11 cellular contexts compared by ENCODE assay signal in the genomic region with DNA sequence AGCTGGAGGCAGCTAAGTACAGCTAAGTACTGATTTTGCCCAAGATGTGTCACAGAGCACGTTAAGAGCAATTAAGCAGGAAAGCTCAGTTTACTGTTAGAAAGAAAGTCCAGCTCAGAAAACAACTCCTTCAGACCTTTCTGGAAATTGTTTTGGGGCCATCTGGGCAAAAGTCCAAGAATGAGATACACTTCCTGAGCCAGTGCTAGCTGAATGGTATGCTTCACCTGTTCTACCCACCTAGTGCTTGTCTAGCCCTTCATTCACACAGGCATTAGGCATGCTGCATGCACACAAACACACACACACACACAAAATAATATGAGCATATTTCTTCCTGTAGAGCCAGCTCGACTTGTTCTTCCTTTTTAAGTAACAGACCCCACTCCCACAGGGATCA. TPM values are rescaled to one million over a fixed set of nuclear protein-coding genes. Genes with fewer than 3 reads are reported as not detected.
DNase-seq lines count a peak whose midpoint lies in the region; ATAC-seq and TF ChIP-seq lines count a peak whose summit lies in the region.
"Had no signal": no experiment of that assay in that cellular context is flagged by ENCODE, and none has a peak within 500 bp of the region (broad histone marks: within the 10 kb centered on the region; RNA-seq: fewer than 3 reads in every experiment).

No MANE protein-coding gene starts in this region.

- H3K4me1 ChIP-seq in colonic mucosa: peaks cover 12% of the 10 kb centered on the region
- H3K4me1 ChIP-seq in GM23248 (ENCODE audit: insufficient read depth): no peaks in the 10 kb centered on the region
- H3K4me1 ChIP-seq: BLaER1 treated with 17β-estradiol and CSF1 and Interleukin-3, amounts not matched to agents 10 nM and 100 nM had no signal

- H3K36me3 ChIP-seq in colonic mucosa: no peaks in the 10 kb centered on the region
- no peaks in the 10 kb centered on the region for H3K36me3 ChIP-seq in GM23248 (ENCODE audit: low read depth)
- H3K36me3 ChIP-seq: ovary had no signal

- H3K4me2 ChIP-seq in GM23248 (ENCODE audit: unreplicated experiment): no peak overlapping the region
- H3K4me2 ChIP-seq: BLaER1 treated with 17β-estradiol and CSF1 and Interleukin-3, amounts not matched to agents 10 nM and 100 nM had no signal

- no peak for TF ChIP-seq CTCF in colonic mucosa (IDR thresholded peaks at IDR 0.05)

- WGBS in GM23248 (ENCODE audit: low coverage in 1 of 2, low lambda C conversion rate in 2 of 2, missing lambda C conversion rate in 2 of 2), 2 experiments: 43 to 44% methylated on average over 2 of the region's 2 CpGs

- no peak for ATAC-seq in HG02623 (IDR thresholded peaks at IDR 0.05; ENCODE audit: unreplicated experiment)

- no peak overlapping the region for H3K4me3 ChIP-seq in colonic mucosa
- H3K4me3 ChIP-seq in GM23248: no peak overlapping the region
- H3K4me3 ChIP-seq: BLaER1 treated with 17β-estradiol and CSF1 and Interleukin-3, amounts not matched to agents 10 nM and 100 nM; ovary had no signal

- H3K27me3 ChIP-seq in colonic mucosa (no peaks in the 10 kb centered on the region), GM23248 (replicated peaks; ENCODE audit: insufficient read depth) (no peaks in the 10 kb centered on the region)
- H3K27me3 ChIP-seq: BLaER1 treated with 17β-estradiol and CSF1 and Interleukin-3, amounts not matched to agents 10 nM and 100 nM; ovary had no signal

- in situ Hi-C loops in GM23248 (cut with MboI): no loop called here

- DNase-seq in NCI-H2107 (lab: John Stamatoyannopoulos, UW) (peak; percentile 45), colonic mucosa (peak; percentile 48), renal cortical epithelial cell (ENCODE audit: low read depth) (peak; percentile 68), GM23248 (no peak)
- no peak for DNase-seq in activated CD4-positive, CD25-positive, alpha-beta regulatory T cell treated with anti-CD3 and anti-CD28 coated beads, Interleukin-2, amount 50 U/mL, for 72 hours
- DNase-seq: activated CD4-positive, alpha-beta memory T cell treated with anti-CD3 and anti-CD28 coated beads, Interleukin-2, amount 10 ng/mL, durations not matched to agents 7 days and 5 days; midbrain; NCI-H524; ovary had no signal

- H4K20me1 ChIP-seq in GM23248 (ENCODE audit: insufficient read depth): no peaks in the 10 kb centered on the region
- H4K20me1 ChIP-seq: BLaER1 treated with 17β-estradiol and CSF1 and Interleukin-3, amounts not matched to agents 10 nM and 100 nM had no signal

- H3K27ac ChIP-seq in colonic mucosa (no peak overlapping the region), GM23248 (no peak overlapping the region)
- H3K27ac ChIP-seq: BLaER1 treated with 17β-estradiol and CSF1 and Interleukin-3, amounts not matched to agents 10 nM and 100 nM; ovary had no signal

- no peaks in the 10 kb centered on the region for H3K79me2 ChIP-seq in GM23248 (ENCODE audit: insufficient read depth)

- H2AFZ ChIP-seq in GM23248: no peak overlapping the region

- no peaks in the 10 kb centered on the region for H3F3A ChIP-seq in GM23248 (ENCODE audit: insufficient read depth)

- H3K9ac ChIP-seq in colonic mucosa (ENCODE audit: low read depth in 2 of 2, low read length in 2 of 2): no peak overlapping the region
- no peak overlapping the region for H3K9ac ChIP-seq in GM23248
- H3K9ac ChIP-seq: BLaER1 treated with 17β-estradiol and CSF1 and Interleukin-3, amounts not matched to agents 10 nM and 100 nM had no signal

- no peaks in the 10 kb centered on the region for H3K9me3 ChIP-seq in colonic mucosa
- no peaks in the 10 kb centered on the region for H3K9me3 ChIP-seq in GM23248 (ENCODE audit: low read depth)
- H3K9me3 ChIP-seq: BLaER1 treated with 17β-estradiol and CSF1 and Interleukin-3, amounts not matched to agents 10 nM and 100 nM; ovary had no signal

- intact Hi-C loops in colonic mucosa (cut with DNase I): no loop called here

- no peaks in the 10 kb centered on the region for H3K9me2 ChIP-seq in GM23248 (ENCODE audit: insufficient read depth)

RNA-seq across cellular contexts. Expression of a gene that starts 6.6 kb away (rescaled TPM):
- 1 to 10 TPM; 4.7 to 5.6 TPM for total RNA-seq in colonic mucosa
- total RNA-seq in renal cortical epithelial cell: 1.9 and 3.7 TPM in 2 replicates
- total RNA-seq in GM23248 (2014; rRNA removed; shearing (Covaris generic)): 1.4 and 1.5 TPM in 2 replicates
- polyA plus RNA-seq in GM23248 (2016; fragmentation: Nextera tagmentation; extraction: Ambion mirVana): 0.99 and 1.1 TPM in 2 replicates

RNA-seq across cellular contexts. Expression of a gene that starts 17.1 kb away (rescaled TPM):
- total RNA-seq in colonic mucosa (10 to 100 TPM; 25.8 to 35.8 TPM), renal cortical epithelial cell (9.6 and 17.2 TPM in 2 replicates)
- total RNA-seq in GM23248 (2014; rRNA removed; shearing (Covaris generic)): 10.2 and 19.1 TPM in 2 replicates
- polyA plus RNA-seq in GM23248 (2016; fragmentation: Nextera tagmentation; extraction: Ambion mirVana): 9.5 and 10.0 TPM in 2 replicates

RNA-seq across cellular contexts. Expression of a gene that starts 27.5 kb away (rescaled TPM):
- total RNA-seq in colonic mucosa (10 to 100 TPM; 53.1 to 80.5 TPM), renal cortical epithelial cell (119 and 710 TPM in 2 replicates)
- 332 and 1,155 TPM in 2 replicates for total RNA-seq in GM23248 (2014; rRNA removed; shearing (Covaris generic))
- polyA plus RNA-seq in GM23248 (2016; fragmentation: Nextera tagmentation; extraction: Ambion mirVana): 271 and 274 TPM in 2 replicates

RNA-seq across cellular contexts. Expression of a gene that starts 40.3 kb away (rescaled TPM):
- total RNA-seq in colonic mucosa (100 to 1,000 TPM; 112 to 178 TPM), renal cortical epithelial cell (92.9 and 119 TPM in 2 replicates)
- 47.0 and 58.6 TPM in 2 replicates for total RNA-seq in GM23248 (2014; rRNA removed; shearing (Covaris generic))
- 65.8 and 66.6 TPM in 2 replicates for polyA plus RNA-seq in GM23248 (2016; fragmentation: Nextera tagmentation; extraction: Ambion mirVana)

RNA-seq across cellular contexts. Expression of a gene that starts 47.6 kb away (rescaled TPM):
- total RNA-seq in colonic mucosa (10 to 100 TPM; 20.9 to 48.9 TPM), renal cortical epithelial cell (12.9 and 29.0 TPM in 2 replicates)
- 20.8 and 34.9 TPM in 2 replicates for total RNA-seq in GM23248 (2014; rRNA removed; shearing (Covaris generic))
- 16.2 and 16.6 TPM in 2 replicates for polyA plus RNA-seq in GM23248 (2016; fragmentation: Nextera tagmentation; extraction: Ambion mirVana)

Comparison
In these comparisons a context has a peak if more than half of its experiments do, and no peak if none do; other contexts are left out.
1. DNase-seq: peak in NCI-H2107 (single experiment), colonic mucosa (single experiment) and renal cortical epithelial cell (single experiment); none in activated CD4-positive, CD25-positive, alpha-beta regulatory T cell treated with anti-CD3 and anti-CD28 coated beads, Interleukin-2, amount 50 U/mL, for 72 hours (single experiment) and GM23248 (single experiment).